In genomic region chr2:36165132-36165531, GRCh38 we compare ENCODE assay signal across 21 cellular contexts.
DNase-seq lines count a peak whose midpoint lies in the region; ATAC-seq and TF ChIP-seq lines count a peak whose summit lies in the region.
"Had no signal": no experiment of that assay in that cellular context is flagged by ENCODE, and none has a peak within 500 bp of the region (broad histone marks: within the 10 kb centered on the region; RNA-seq: fewer than 3 reads in every experiment).

No MANE protein-coding gene starts in this region.

- no peaks in the 10 kb centered on the region for H3K36me3 ChIP-seq in uterus
- H3K36me3 ChIP-seq: BLaER1, breast epithelium, neutrophil, tibial nerve had no signal

- DNase-seq in mesothelial cell of epicardium (ENCODE audit: low spot score in 2 of 2, unreplicated experiment in 2 of 2) (no peak), NCI-H1436 (lab: John Stamatoyannopoulos, UW) (no peak), SW 1271 (lab: John Stamatoyannopoulos, UW) (no peak), uterus (no peak)
- DNase-seq: activated CD4-positive, CD25-positive, alpha-beta regulatory T cell treated with anti-CD3 and anti-CD28 coated beads, Interleukin-2, amount 50 U/mL, for 72 hours; foreskin fibroblast; HFFc6; NCI-H2029 treated with DMSO at 0.1 percent for 48 hours; NCI-H510A; retina; SIG-M5; stimulated activated naive CD4-positive, alpha-beta T cell had no signal

- no peaks in the 10 kb centered on the region for H3K9me3 Mint-ChIP-seq in mesothelial cell of epicardium
- H3K9me3 Mint-ChIP-seq: activated T-helper 2 cell treated with anti-CD3 and anti-CD28 coated beads, Interferon-gamma antibody, Interleukin-2, Interleukin-4, amounts not matched to agents 10 μg/mL and 5 μg/mL and 100 μg/mL, durations not matched to agents 14 hours and 24 hours and 36 hours; HFFc6; T-helper 2 cell treated with Interferon-gamma antibody and Interleukin-4, amounts not matched to agents 5 μg/mL and 100 μg/mL, for 36 hours had no signal

- H3K9me3 ChIP-seq in uterus, result no peaks in the 10 kb centered on the region
- H3K9me3 ChIP-seq: BLaER1, breast epithelium, neutrophil, tibial nerve had no signal

- intact Hi-C loops in uterus (cut with DNase I; ENCODE audit: low total_unique reads), result no loop called here

- no peaks in the 10 kb centered on the region for H3K36me3 Mint-ChIP-seq in mesothelial cell of epicardium

- ATAC-seq in GM19324 (IDR thresholded peaks at IDR 0.05; ENCODE audit: low FRiP score, unreplicated experiment), result peak; percentile 52
- ATAC-seq in HG02642 (IDR thresholded peaks at IDR 0.05; ENCODE audit: poor library complexity, unreplicated experiment), result peak; percentile 58
- ATAC-seq in HG03196 (IDR thresholded peaks at IDR 0.05; ENCODE audit: unreplicated experiment), result peak; percentile 69

- H3K4me3 Mint-ChIP-seq in mesothelial cell of epicardium, result no peak overlapping the region
- H3K4me3 Mint-ChIP-seq: HFFc6; T-helper 2 cell treated with Interferon-gamma antibody and Interleukin-4, amounts not matched to agents 5 μg/mL and 100 μg/mL, for 36 hours had no signal

- H3K27ac ChIP-seq in uterus, result no peak overlapping the region
- H3K27ac ChIP-seq: BLaER1, breast epithelium, neutrophil, tibial nerve had no signal

- H3K27me3 ChIP-seq in uterus, result no peaks in the 10 kb centered on the region
- H3K27me3 ChIP-seq: BLaER1, breast epithelium, neutrophil, tibial nerve had no signal

- H3K27me3 Mint-ChIP-seq in mesothelial cell of epicardium (ENCODE audit: low read depth), result peaks cover 6% of the 10 kb centered on the region

- no peak overlapping the region for H3K27ac Mint-ChIP-seq in mesothelial cell of epicardium
- H3K27ac Mint-ChIP-seq: activated T-helper 2 cell treated with anti-CD3 and anti-CD28 coated beads, Interferon-gamma antibody, Interleukin-2, Interleukin-4, amounts not matched to agents 10 μg/mL and 5 μg/mL and 100 μg/mL, durations not matched to agents 14 hours and 24 hours and 36 hours; HFFc6; T-helper 2 cell treated with Interferon-gamma antibody and Interleukin-4, amounts not matched to agents 5 μg/mL and 100 μg/mL, for 36 hours had no signal

- H3K4me3 ChIP-seq in uterus, result no peak overlapping the region
- H3K4me3 ChIP-seq: BLaER1, breast epithelium, tibial nerve had no signal

- H3K4me1 ChIP-seq in uterus, result no peaks in the 10 kb centered on the region
- H3K4me1 ChIP-seq: BLaER1, breast epithelium, tibial nerve had no signal

- H3K4me1 Mint-ChIP-seq in mesothelial cell of epicardium, result no peaks in the 10 kb centered on the region

- no peak for TF ChIP-seq CTCF in mesothelial cell of epicardium (IDR thresholded peaks at IDR 0.05; ENCODE audit: unreplicated experiment)
- no peak for TF ChIP-seq CTCF in uterus (IDR thresholded peaks at IDR 0.05)

- no peak for TF ChIP-seq POLR2A in uterus (IDR thresholded peaks at IDR 0.05)
